ENCODE assay signal across 1 cellular context in genomic region chr1:26218906-26219494, GRCh38.
TF ChIP-seq lines count a peak whose summit lies in the region.

No MANE protein-coding gene starts in this region.

TF ChIP-seq in HepG2, 621 proteins besides CTCF, POLR2A, EP300 and RAD21:
- TF ChIP-seq BRCA1 (CRISPR knock-in tag; IDR thresholded peaks at IDR 0.05) = no peak
- TF ChIP-seq AKNA (CRISPR knock-in tag; IDR thresholded peaks at IDR 0.05; ENCODE audit: borderline replicate concordance) = no peak
- TF ChIP-seq HDAC2 (CRISPR knock-in tag; IDR thresholded peaks at IDR 0.05) = no peak
- TF ChIP-seq ATF7-NPFF (CRISPR knock-in tag; IDR thresholded peaks at IDR 0.05; ENCODE audit: low read depth) = no peak
- TF ChIP-seq GATAD2A (CRISPR knock-in tag; IDR thresholded peaks at IDR 0.05) = no peak
- TF ChIP-seq NR2F2 (IDR thresholded peaks at IDR 0.05; ENCODE audit: borderline replicate concordance, low read depth) = no peak
- TF ChIP-seq HOXA7 (CRISPR knock-in tag; IDR thresholded peaks at IDR 0.05) = no peak
- no peak for TF ChIP-seq ELF1 (CRISPR knock-in tag; IDR thresholded peaks at IDR 0.05)
- no peak for TF ChIP-seq MAF1 (CRISPR knock-in tag; IDR thresholded peaks at IDR 0.05; ENCODE audit: borderline replicate concordance)
- TF ChIP-seq NFYC (CRISPR knock-in tag; IDR thresholded peaks at IDR 0.05) = no peak
- TF ChIP-seq ZNF780A (CRISPR knock-in tag; IDR thresholded peaks at IDR 0.05) = no peak
- TF ChIP-seq ZNF530 (CRISPR knock-in tag; IDR thresholded peaks at IDR 0.05; ENCODE audit: low read depth) = no peak
- no peak for TF ChIP-seq FOXA3 (CRISPR knock-in tag; IDR thresholded peaks at IDR 0.05)
- no peak for TF ChIP-seq ZBTB7A (CRISPR knock-in tag; IDR thresholded peaks at IDR 0.05)
- TF ChIP-seq ZIK1 (CRISPR knock-in tag; IDR thresholded peaks at IDR 0.05; ENCODE audit: borderline replicate concordance, low read depth) = no peak
